ENCODE assay signal across 1 cellular context in genomic region chr20:63688234-63689045, GRCh38.
TF ChIP-seq lines count a peak whose summit lies in the region.

No MANE protein-coding gene starts in this region.

TF ChIP-seq in A549, 52 proteins besides CTCF, POLR2A, EP300 and RAD21:
- TF ChIP-seq PBX3 (IDR thresholded peaks at IDR 0.05) (peak; percentile 46), CHD2 (IDR thresholded peaks at IDR 0.05; ENCODE audit: low read length, partially characterized antibody) (no peak)
